In genomic region chr16:8096211-8096610, GRCh38 we compare ENCODE assay signal across 26 cellular contexts.
"Had no signal": no experiment of that assay in that cellular context is flagged by ENCODE, and none has a peak within 500 bp of the region (broad histone marks: within the 10 kb centered on the region; RNA-seq: fewer than 3 reads in every experiment).

No MANE protein-coding gene starts in this region.

- H3K4me3 ChIP-seq: ascending aorta, breast epithelium, cardiac muscle cell, dorsolateral prefrontal cortex, heart left ventricle had no signal

- H3K27ac ChIP-seq: ascending aorta, breast epithelium, cardiac muscle cell, dorsolateral prefrontal cortex, heart left ventricle had no signal

- DNase-seq: activated CD4-positive, alpha-beta memory T cell treated with anti-CD3 and anti-CD28 coated beads for 36 hours; activated CD4-positive, alpha-beta T cell treated with anti-CD3 and anti-CD28 coated beads for 36 hours; activated CD4-positive, alpha-beta T cell treated with anti-CD3 and anti-CD28 coated beads, Interleukin-2, amount 10 ng/mL, durations not matched to agents 24 days and 14 days; activated CD4-positive, CD25-positive, alpha-beta regulatory T cell; activated CD4-positive, CD25-positive, alpha-beta regulatory T cell treated with anti-CD3 and anti-CD28 coated beads, Interleukin-2, amount 50 U/mL, for 72 hours; activated CD8-positive, alpha-beta memory T cell treated with anti-CD3 and anti-CD28 coated beads, Interleukin-2, amount 10 ng/mL, durations not matched to agents 7 days and 5 days; activated CD8-positive, alpha-beta memory T cell treated with anti-CD3 and anti-CD28 coated beads, Interleukin-2, amount 50 U/mL, for 4 hours; activated CD8-positive, alpha-beta T cell treated with anti-CD3 and anti-CD28 coated beads, Interleukin-2, amount 10 ng/mL, durations not matched to agents 7 days and 5 days; activated gamma-delta T cell; activated naive CD4-positive, alpha-beta T cell; activated naive CD4-positive, alpha-beta T cell treated with anti-CD3 and anti-CD28 coated beads, Interleukin-2, amount 10 ng/mL, durations not matched to agents 7 days and 5 days; activated naive CD8-positive, alpha-beta T cell treated with anti-CD3 and anti-CD28 coated beads, Interleukin-2, amount 10 ng/mL, durations not matched to agents 7 days and 5 days; activated T-cell treated with anti-CD3 and anti-CD28 coated beads, Interleukin-2, amount 50 U/mL, for 1 hour; activated T-cell treated with anti-CD3 and anti-CD28 coated beads, Interleukin-2, amount 50 U/mL, for 72 hours; central memory CD4-positive, alpha-beta T cell; effector memory CD4-positive, alpha-beta T cell; endodermal cell; foreskin fibroblast; heart left ventricle; T-helper 1 cell; T-helper 17 cell; T1000 had no signal
